Comparison of ENCODE assay signal across 8 cellular contexts in genomic region chr2:170812716-170813585, GRCh38. TPM values are rescaled to one million over a fixed set of nuclear protein-coding genes. Genes with fewer than 3 reads are reported as not detected.
DNase-seq lines count a peak whose midpoint lies in the region; ATAC-seq and TF ChIP-seq lines count a peak whose summit lies in the region.

No MANE protein-coding gene starts in this region.

- H3K4me3 ChIP-seq in WERI-Rb-1 (ENCODE audit: low read depth, low read length) (no peak overlapping the region), prostate gland (no peak overlapping the region)

- H3K27ac ChIP-seq in WERI-Rb-1 (no peak overlapping the region), prostate gland (no peak overlapping the region)

- peaks cover 20% of the 10 kb centered on the region for H3K4me1 Mint-ChIP-seq in glutamatergic neuron (ENCODE audit: low read depth, unreplicated experiment)

- H3K36me3 ChIP-seq in WERI-Rb-1 (no peaks in the 10 kb centered on the region), prostate gland (no peaks in the 10 kb centered on the region)

- peak overlapping the region; percentile 72 for H3K4me3 Mint-ChIP-seq in glutamatergic neuron (ENCODE audit: unreplicated experiment)

- 2% methylated on average over 14 of the region's 14 CpGs for WGBS in prostate gland

- intact Hi-C loops in prostate gland (cut with DNase I) = loop anchor here (5.0 to 10.0 kb wide), 2 partner anchors 318 to 406 kb away; no protein-coding TSS in a partner anchor

- no peak for TF ChIP-seq POLR2A in prostate gland (IDR thresholded peaks at IDR 0.05)

- DNase-seq in AML-193 (lab: John Stamatoyannopoulos, UW) (peak; percentile 55 to 67), GM13977 (ENCODE audit: low spot score) (peak; percentile 77), NCI-H2107 treated with DMSO at 0.1 percent for 48 hours (lab: John Stamatoyannopoulos, UW; ENCODE audit: unreplicated experiment) (peak; percentile 48), WERI-Rb-1 (peak; percentile 40), glutamatergic neuron (no peak), prostate gland (ENCODE audit: low spot score) (peak; percentile 79)
- no peak for DNase-seq in stimulated activated naive CD8-positive, alpha-beta T cell treated with anti-CD3 and anti-CD28 coated beads, Interleukin-15, Interleukin-2, amounts not matched to agents 100 U/mL and 50 U/mL, for 24 hours
- DNase-seq in stimulated activated naive CD4-positive, alpha-beta T cell treated with Interleukin-2 at 50 U/mL for 16 hours (lab: John Stamatoyannopoulos, UW) = no peak

- H3K4me1 ChIP-seq in prostate gland (replicated peaks) = peaks cover 19% of the 10 kb centered on the region

- in situ Hi-C loops in GM13977 (cut with MboI; ENCODE audit: low pct_unique_long_range_greater_than_20kb, low sequenced_read_pairs, unreplicated experiment) = loop anchor here (10.0 to 25.0 kb wide), 4 partner anchors 98 to 1272 kb away; partner anchors contain the start of genes DLX1 and SP5

- no peak overlapping the region for H3K27ac Mint-ChIP-seq in glutamatergic neuron (ENCODE audit: unreplicated experiment)

- H3K27me3 ChIP-seq in WERI-Rb-1 (ENCODE audit: insufficient read depth, low read depth, severe bottlenecking) = no peaks in the 10 kb centered on the region
- peaks cover 14% of the 10 kb centered on the region for H3K27me3 ChIP-seq in prostate gland (replicated peaks; ENCODE audit: insufficient read depth)

- peaks cover 6% of the 10 kb centered on the region for H3K9me3 Mint-ChIP-seq in glutamatergic neuron (ENCODE audit: unreplicated experiment)

- TF ChIP-seq CTCF in GM13977 (IDR thresholded peaks at IDR 0.05; ENCODE audit: extremely low read depth, insufficient read depth, missing control alignments) (peak; percentile 69), WERI-Rb-1 (IDR thresholded peaks at IDR 0.05; ENCODE audit: low read depth, low read length) (peak; percentile 47), glutamatergic neuron (IDR thresholded peaks at IDR 0.05; ENCODE audit: partially characterized antibody, unreplicated experiment) (peak; percentile 90), prostate gland (IDR thresholded peaks at IDR 0.05) (peak; percentile 60 to 92 (median 80))

- H3K9me3 ChIP-seq in WERI-Rb-1 (ENCODE audit: severe bottlenecking) (no peaks in the 10 kb centered on the region), prostate gland (no peaks in the 10 kb centered on the region)

- no peak for ATAC-seq in stimulated activated naive CD8-positive, alpha-beta T cell treated with anti-CD3 and anti-CD28 coated beads, Interleukin-15, Interleukin-2, amounts not matched to agents 100 U/mL and 50 U/mL, for 24 hours

- H3K27me3 Mint-ChIP-seq in glutamatergic neuron (ENCODE audit: unreplicated experiment) = peaks cover 23% of the 10 kb centered on the region

- H3K36me3 Mint-ChIP-seq in glutamatergic neuron (ENCODE audit: unreplicated experiment) = no peaks in the 10 kb centered on the region

RNA-seq across cellular contexts. Expression of gene GAD1, which starts 3.7 kb away (rescaled TPM):
- 0.44 TPM for total RNA-seq in glutamatergic neuron (ENCODE audit: unreplicated experiment)
- total RNA-seq in prostate gland = 10 to 100 TPM in 1 of 2 donors, 1 to 10 TPM in 1; 2.9 to 16.7 TPM

RNA-seq across cellular contexts. Expression of gene ERICH2, which starts 42.8 kb away (rescaled TPM):
- total RNA-seq in glutamatergic neuron (ENCODE audit: unreplicated experiment) (2.1 TPM), prostate gland (under 1 TPM in 1 of 2 donors, not detected in 1; 0.73 TPM)

Comparison
In these comparisons a context has a peak if more than half of its experiments do, and no peak if none do; other contexts are left out.
1. DNase-seq: peak in AML-193 (2 of 2), GM13977 (single experiment), NCI-H2107 treated with DMSO at 0.1 percent for 48 hours (single experiment), WERI-Rb-1 (single experiment) and prostate gland (single experiment); none in glutamatergic neuron (single experiment), stimulated activated naive CD8-positive, alpha-beta T cell treated with anti-CD3 and anti-CD28 coated beads, Interleukin-15, Interleukin-2, amounts not matched to agents 100 U/mL and 50 U/mL, for 24 hours (single experiment) and stimulated activated naive CD4-positive, alpha-beta T cell treated with Interleukin-2 at 50 U/mL for 16 hours (single experiment).
2. Peak in every context shown above with its lines, with median percentiles within 50 percentile points of each other: CTCF ChIP-seq.